1 cellular context compared by ENCODE assay signal in genomic region chr20:35315199-35316020, GRCh38.
TF ChIP-seq lines count a peak whose summit lies in the region.

No MANE protein-coding gene starts in this region.

TF ChIP-seq in SK-N-SH treated with all-trans-retinoic acid at 6 μM for 48 hours, 23 proteins besides CTCF, POLR2A, EP300 and RAD21 (continued from another document):
- TF ChIP-seq CSRNP3 (CRISPR knock-in tag; IDR thresholded peaks at IDR 0.05) (no peak), ESRRG (CRISPR knock-in tag; IDR thresholded peaks at IDR 0.05) (no peak), ZNF8 (CRISPR knock-in tag; IDR thresholded peaks at IDR 0.05) (no peak), ZNF70 (CRISPR knock-in tag; IDR thresholded peaks at IDR 0.05) (no peak), ZFP30 (CRISPR knock-in tag; IDR thresholded peaks at IDR 0.05) (no peak), TSHZ2 (CRISPR knock-in tag; IDR thresholded peaks at IDR 0.05) (no peak), CSDC2 (CRISPR knock-in tag; IDR thresholded peaks at IDR 0.05) (no peak), SNAI2 (CRISPR knock-in tag; IDR thresholded peaks at IDR 0.05) (no peak), ZFP3 (CRISPR knock-in tag; IDR thresholded peaks at IDR 0.05) (no peak), TCF4 (CRISPR knock-in tag; IDR thresholded peaks at IDR 0.05; ENCODE audit: borderline replicate concordance) (no peak), ARNTL (CRISPR knock-in tag; IDR thresholded peaks at IDR 0.05; ENCODE audit: borderline replicate concordance, low read depth) (no peak), ISL1 (CRISPR knock-in tag; IDR thresholded peaks at IDR 0.05) (no peak), POU6F1 (CRISPR knock-in tag; IDR thresholded peaks at IDR 0.05; ENCODE audit: borderline replicate concordance, low read depth) (no peak), TOX (CRISPR knock-in tag; IDR thresholded peaks at IDR 0.05; ENCODE audit: borderline replicate concordance) (no peak)
